In genomic region chr1:87803395-87803794, GRCh38 we compare ENCODE assay signal across 33 cellular contexts.
"Had no signal": no experiment of that assay in that cellular context is flagged by ENCODE, and none has a peak within 500 bp of the region (broad histone marks: within the 10 kb centered on the region; RNA-seq: fewer than 3 reads in every experiment).

No MANE protein-coding gene starts in this region.

- H3K36me3 Mint-ChIP-seq: activated CD4-positive, alpha-beta memory T cell treated with anti-CD3 and anti-CD28 coated beads for 36 hours; activated CD8-positive, alpha-beta memory T cell treated with anti-CD3 and anti-CD28 coated beads, Interleukin-2, amount 10 ng/mL, durations not matched to agents 7 days and 5 days; activated naive CD4-positive, alpha-beta T cell treated with anti-CD3 and anti-CD28 coated beads, Interleukin-2, amount 50 U/mL, for 24 hours; activated naive CD8-positive, alpha-beta T cell treated with anti-CD3 and anti-CD28 coated beads for 36 hours had no signal

- H3K27ac Mint-ChIP-seq: activated CD4-positive, alpha-beta memory T cell treated with anti-CD3 and anti-CD28 coated beads for 36 hours; activated CD4-positive, alpha-beta T cell treated with anti-CD3 and anti-CD28 coated beads for 36 hours; activated CD4-positive, alpha-beta T cell treated with anti-CD3 and anti-CD28 coated beads, Interleukin-2, amount 10 ng/mL, durations not matched to agents 24 days and 14 days; activated CD8-positive, alpha-beta memory T cell treated with anti-CD3 and anti-CD28 coated beads, Interleukin-2, amount 10 ng/mL, durations not matched to agents 7 days and 5 days; activated CD8-positive, alpha-beta T cell treated with anti-CD3 and anti-CD28 coated beads, Interleukin-2, amount 10 ng/mL, durations not matched to agents 7 days and 5 days; activated naive CD4-positive, alpha-beta T cell treated with anti-CD3 and anti-CD28 coated beads for 36 hours; activated naive CD4-positive, alpha-beta T cell treated with anti-CD3 and anti-CD28 coated beads, Interleukin-2, amount 50 U/mL, for 24 hours; activated naive CD8-positive, alpha-beta T cell treated with anti-CD3 and anti-CD28 coated beads for 36 hours; activated naive CD8-positive, alpha-beta T cell treated with anti-CD3 and anti-CD28 coated beads, Interleukin-2, amount 50 U/mL, for 24 hours; activated T-helper 1 cell treated with anti-CD3 and anti-CD28 coated beads, Interleukin-12 subunit alpha, Interleukin-12 subunit beta, Interleukin-2, Interleukin-4 antibody, amounts not matched to agents 30 ng/mL and 10 ng/mL and 1 ng/mL, durations not matched to agents 14 hours and 24 hours and 36 hours; activated T-helper 2 cell treated with anti-CD3 and anti-CD28 coated beads, Interferon-gamma antibody, Interleukin-2, Interleukin-4, amounts not matched to agents 10 μg/mL and 5 μg/mL and 100 μg/mL, durations not matched to agents 14 hours and 24 hours and 36 hours; T-helper 17 cell; T-helper 2 cell treated with Interferon-gamma antibody and Interleukin-4, amounts not matched to agents 5 μg/mL and 100 μg/mL, for 36 hours had no signal

- ATAC-seq: activated CD4-positive, alpha-beta T cell treated with anti-CD3 and anti-CD28 coated beads for 36 hours; activated CD8-positive, alpha-beta memory T cell treated with anti-CD3 and anti-CD28 coated beads, Interleukin-2, amount 10 ng/mL, durations not matched to agents 7 days and 5 days; activated CD8-positive, alpha-beta T cell treated with anti-CD3 and anti-CD28 coated beads, Interleukin-2, amount 10 ng/mL, durations not matched to agents 7 days and 5 days; activated naive CD8-positive, alpha-beta T cell treated with anti-CD3 and anti-CD28 coated beads, Interleukin-2, amount 50 U/mL, for 24 hours; body of pancreas; gastroesophageal sphincter; heart right ventricle; T-helper 17 cell had no signal

- H3K4me1 Mint-ChIP-seq: activated CD4-positive, alpha-beta T cell treated with anti-CD3 and anti-CD28 coated beads for 36 hours; activated CD4-positive, alpha-beta T cell treated with anti-CD3 and anti-CD28 coated beads, Interleukin-2, amount 10 ng/mL, durations not matched to agents 24 days and 14 days; activated CD8-positive, alpha-beta memory T cell treated with anti-CD3 and anti-CD28 coated beads, Interleukin-2, amount 10 ng/mL, durations not matched to agents 7 days and 5 days; activated naive CD4-positive, alpha-beta T cell treated with anti-CD3 and anti-CD28 coated beads, Interleukin-2, amount 50 U/mL, for 24 hours; activated naive CD8-positive, alpha-beta T cell treated with anti-CD3 and anti-CD28 coated beads for 36 hours; activated naive CD8-positive, alpha-beta T cell treated with anti-CD3 and anti-CD28 coated beads, Interleukin-2, amount 50 U/mL, for 24 hours; T-helper 17 cell had no signal

- H3K9me3 ChIP-seq: adrenal gland, body of pancreas, colonic mucosa, esophagus squamous epithelium, gastroesophageal sphincter had no signal

- H3K9me3 Mint-ChIP-seq: activated CD4-positive, alpha-beta memory T cell treated with anti-CD3 and anti-CD28 coated beads for 36 hours; activated CD4-positive, alpha-beta T cell treated with anti-CD3 and anti-CD28 coated beads, Interleukin-2, amount 10 ng/mL, durations not matched to agents 24 days and 14 days; activated naive CD4-positive, alpha-beta T cell treated with anti-CD3 and anti-CD28 coated beads for 36 hours; activated naive CD4-positive, alpha-beta T cell treated with anti-CD3 and anti-CD28 coated beads, Interleukin-2, amount 50 U/mL, for 24 hours; activated naive CD8-positive, alpha-beta T cell treated with anti-CD3 and anti-CD28 coated beads for 36 hours; activated naive CD8-positive, alpha-beta T cell treated with anti-CD3 and anti-CD28 coated beads, Interleukin-2, amount 50 U/mL, for 24 hours; activated T-helper 1 cell treated with anti-CD3 and anti-CD28 coated beads, Interleukin-12 subunit alpha, Interleukin-12 subunit beta, Interleukin-2, Interleukin-4 antibody, amounts not matched to agents 30 ng/mL and 10 ng/mL and 1 ng/mL, durations not matched to agents 14 hours and 24 hours and 36 hours; activated T-helper 2 cell treated with anti-CD3 and anti-CD28 coated beads, Interferon-gamma antibody, Interleukin-2, Interleukin-4, amounts not matched to agents 10 μg/mL and 5 μg/mL and 100 μg/mL, durations not matched to agents 14 hours and 24 hours and 36 hours; T-helper 2 cell treated with Interferon-gamma antibody and Interleukin-4, amounts not matched to agents 5 μg/mL and 100 μg/mL, for 36 hours had no signal

- H3K27me3 Mint-ChIP-seq: activated CD4-positive, alpha-beta T cell treated with anti-CD3 and anti-CD28 coated beads, Interleukin-2, amount 10 ng/mL, durations not matched to agents 24 days and 14 days; activated CD8-positive, alpha-beta memory T cell treated with anti-CD3 and anti-CD28 coated beads, Interleukin-2, amount 10 ng/mL, durations not matched to agents 7 days and 5 days; activated naive CD4-positive, alpha-beta T cell treated with anti-CD3 and anti-CD28 coated beads, Interleukin-2, amount 50 U/mL, for 24 hours; activated naive CD8-positive, alpha-beta T cell treated with anti-CD3 and anti-CD28 coated beads, Interleukin-2, amount 50 U/mL, for 24 hours had no signal

- H3K36me3 ChIP-seq: adrenal gland, colonic mucosa, esophagus squamous epithelium, gastroesophageal sphincter, heart right ventricle had no signal

- H3K27ac ChIP-seq: adrenal gland, body of pancreas, colonic mucosa, epithelial cell of prostate, esophagus squamous epithelium, gastroesophageal sphincter, heart right ventricle had no signal

- H3K4me3 ChIP-seq: adrenal gland, body of pancreas, colonic mucosa, esophagus squamous epithelium, gastroesophageal sphincter, heart right ventricle had no signal

- H3K27me3 ChIP-seq: adrenal gland, body of pancreas, colonic mucosa, esophagus squamous epithelium, gastroesophageal sphincter, heart right ventricle had no signal

- H3K4me3 Mint-ChIP-seq: activated CD4-positive, alpha-beta memory T cell treated with anti-CD3 and anti-CD28 coated beads for 36 hours; activated CD4-positive, alpha-beta T cell treated with anti-CD3 and anti-CD28 coated beads for 36 hours; activated CD4-positive, alpha-beta T cell treated with anti-CD3 and anti-CD28 coated beads, Interleukin-2, amount 10 ng/mL, durations not matched to agents 24 days and 14 days; activated CD8-positive, alpha-beta memory T cell treated with anti-CD3 and anti-CD28 coated beads, Interleukin-2, amount 10 ng/mL, durations not matched to agents 7 days and 5 days; activated CD8-positive, alpha-beta T cell treated with anti-CD3 and anti-CD28 coated beads, Interleukin-2, amount 10 ng/mL, durations not matched to agents 7 days and 5 days; activated naive CD4-positive, alpha-beta T cell treated with anti-CD3 and anti-CD28 coated beads for 36 hours; activated naive CD4-positive, alpha-beta T cell treated with anti-CD3 and anti-CD28 coated beads, Interleukin-2, amount 50 U/mL, for 24 hours; activated naive CD8-positive, alpha-beta T cell treated with anti-CD3 and anti-CD28 coated beads for 36 hours; activated naive CD8-positive, alpha-beta T cell treated with anti-CD3 and anti-CD28 coated beads, Interleukin-2, amount 50 U/mL, for 24 hours; activated T-helper 1 cell treated with anti-CD3 and anti-CD28 coated beads, Interleukin-12 subunit alpha, Interleukin-12 subunit beta, Interleukin-2, Interleukin-4 antibody, amounts not matched to agents 30 ng/mL and 10 ng/mL and 1 ng/mL, durations not matched to agents 14 hours and 24 hours and 36 hours; T-helper 17 cell; T-helper 2 cell treated with Interferon-gamma antibody and Interleukin-4, amounts not matched to agents 5 μg/mL and 100 μg/mL, for 36 hours had no signal

- DNase-seq: activated CD4-positive, alpha-beta memory T cell treated with anti-CD3 and anti-CD28 coated beads for 36 hours; activated CD4-positive, alpha-beta T cell treated with anti-CD3 and anti-CD28 coated beads for 36 hours; activated CD4-positive, alpha-beta T cell treated with anti-CD3 and anti-CD28 coated beads, Interleukin-2, amount 10 ng/mL, durations not matched to agents 24 days and 14 days; activated CD4-positive, CD25-positive, alpha-beta regulatory T cell; activated CD4-positive, CD25-positive, alpha-beta regulatory T cell treated with anti-CD3 and anti-CD28 coated beads, Interleukin-2, amount 50 U/mL, for 72 hours; activated CD8-positive, alpha-beta memory T cell treated with anti-CD3 and anti-CD28 coated beads, Interleukin-2, amount 10 ng/mL, durations not matched to agents 7 days and 5 days; activated CD8-positive, alpha-beta memory T cell treated with anti-CD3 and anti-CD28 coated beads, Interleukin-2, amount 50 U/mL, for 4 hours; activated CD8-positive, alpha-beta T cell treated with anti-CD3 and anti-CD28 coated beads, Interleukin-2, amount 10 ng/mL, durations not matched to agents 7 days and 5 days; activated effector memory CD4-positive, alpha-beta T cell treated with anti-CD3 and anti-CD28 coated beads, Interleukin-2, amount 50 U/mL, for 16 hours; activated naive CD4-positive, alpha-beta T cell treated with anti-CD3 and anti-CD28 coated beads for 36 hours; activated naive CD8-positive, alpha-beta T cell treated with anti-CD3 and anti-CD28 coated beads for 36 hours; activated naive CD8-positive, alpha-beta T cell treated with anti-CD3 and anti-CD28 coated beads, Interleukin-2, amount 50 U/mL, for 24 hours; activated T-cell treated with anti-CD3 and anti-CD28 coated beads, Interleukin-2, amount 50 U/mL, for 1 hour; activated T-cell treated with anti-CD3 and anti-CD28 coated beads, Interleukin-2, amount 50 U/mL, for 48 hours; adrenal gland; amygdala; aorta; body of pancreas; central memory CD4-positive, alpha-beta T cell; cerebellar nuclear complex; colonic mucosa; effector CD8-positive, alpha-beta T cell; esophagus squamous epithelium; foreskin melanocyte; heart right ventricle; T-helper 17 cell; T1000 had no signal

- H3K4me1 ChIP-seq: adrenal gland, colonic mucosa, heart right ventricle had no signal
